In the genomic region with DNA sequence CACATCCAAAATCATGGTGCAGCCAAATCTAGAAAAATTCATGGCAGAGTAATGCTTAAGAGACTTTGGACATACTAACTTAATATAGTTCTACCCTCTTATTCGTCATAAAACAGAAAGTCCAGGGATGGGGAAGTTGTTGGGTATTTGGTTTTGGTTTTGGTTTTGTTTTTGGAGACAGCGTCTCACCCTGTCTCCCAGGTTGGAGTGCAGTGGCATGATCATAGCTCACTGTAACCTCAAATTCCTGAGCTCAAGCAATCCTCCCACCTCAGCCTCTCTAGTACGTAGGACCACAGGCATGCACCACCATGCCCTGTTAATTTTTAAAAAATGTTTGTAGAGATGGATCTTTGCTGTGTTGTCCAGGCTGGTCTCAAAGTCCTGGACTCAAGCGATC, we compare ENCODE assay signal across 11 cellular contexts.
DNase-seq lines count a peak whose midpoint lies in the region; ATAC-seq and TF ChIP-seq lines count a peak whose summit lies in the region.
"Had no signal": no experiment of that assay in that cellular context is flagged by ENCODE, and none has a peak within 500 bp of the region (broad histone marks: within the 10 kb centered on the region; RNA-seq: fewer than 3 reads in every experiment).

No MANE protein-coding gene starts in this region.

- H3K27me3 ChIP-seq in trophoblast cell (ENCODE audit: insufficient read depth, low read length), result no peaks in the 10 kb centered on the region
- H3K27me3 ChIP-seq in stomach, result no peaks in the 10 kb centered on the region
- peaks cover 13% of the 10 kb centered on the region for H3K27me3 ChIP-seq in left ventricle myocardium inferior (ENCODE audit: low read depth)
- H3K27me3 ChIP-seq: right atrium auricular region had no signal

- no peak overlapping the region for H2AK5ac ChIP-seq in trophoblast cell (ENCODE audit: low read length)

- no peak overlapping the region for H4K8ac ChIP-seq in trophoblast cell (ENCODE audit: low read depth, low read length)

- peaks cover 0 to 3% (median 2%) of the 10 kb centered on the region in 4 donors for H3K4me1 Mint-ChIP-seq in naive thymus-derived CD8-positive, alpha-beta T cell

- H3K27ac Mint-ChIP-seq in naive thymus-derived CD8-positive, alpha-beta T cell, result peak overlapping the region in 1 of 10 donors; percentile 41
- H3K27ac Mint-ChIP-seq: stimulated activated naive CD8-positive, alpha-beta T cell treated with anti-CD3 and anti-CD28 coated beads, Interleukin-15, Interleukin-2, amounts not matched to agents 100 ng/mL and 50 ng/mL, for 24 hours had no signal

- no peak overlapping the region for H2BK5ac ChIP-seq in trophoblast cell (ENCODE audit: low read depth, low read length, poor library complexity)

- H4K91ac ChIP-seq in trophoblast cell (ENCODE audit: low read depth, low read length), result no peak overlapping the region

- TF ChIP-seq EP300 in stomach (IDR thresholded peaks at IDR 0.05), result no peak

- no peak overlapping the region for H3K18ac ChIP-seq in trophoblast cell (ENCODE audit: low read length)

- H3K9ac ChIP-seq in trophoblast cell (ENCODE audit: low read length), result no peak overlapping the region

- H3K4me3 ChIP-seq in trophoblast cell (ENCODE audit: low read depth, low read length) (no peak overlapping the region), stomach (no peak overlapping the region), left ventricle myocardium inferior (no peak overlapping the region)
- H3K4me3 ChIP-seq: right atrium auricular region had no signal

- H3K4ac ChIP-seq in trophoblast cell (ENCODE audit: low read depth, low read length), result no peak overlapping the region

- TF ChIP-seq CTCF in stomach (IDR thresholded peaks at IDR 0.05) (no peak), left ventricle myocardium inferior (IDR thresholded peaks at IDR 0.05; ENCODE audit: borderline replicate concordance) (no peak)

- no peak overlapping the region for H2AFZ ChIP-seq in trophoblast cell (ENCODE audit: insufficient read depth, low read length, poor library complexity)

- H3K79me1 ChIP-seq in trophoblast cell (ENCODE audit: low read length), result no peaks in the 10 kb centered on the region

- H3K27ac ChIP-seq in trophoblast cell (ENCODE audit: low read depth, low read length), result no peak overlapping the region
- H3K27ac ChIP-seq in stomach, result no peak overlapping the region
- H3K27ac ChIP-seq in left ventricle myocardium inferior (replicated peaks), result no peak overlapping the region
- H3K27ac ChIP-seq: right atrium auricular region had no signal

- H3K23ac ChIP-seq in trophoblast cell (ENCODE audit: low read length), result no peak overlapping the region

- H3K9me3 Mint-ChIP-seq in naive thymus-derived CD8-positive, alpha-beta T cell, result peaks cover 0 to 21% (median 4%) of the 10 kb centered on the region in 9 donors

- POLR2A ChIA-PET in naive thymus-derived CD8-positive, alpha-beta T cell (lab: Charles Lee), result no interaction called here

- whole genome bisulfite sequencing in trophoblast cell (ENCODE audit: extremely low coverage, insufficient coverage, insufficient read length), result no CpG with 5 or more reads among the region's 4 CpGs
- WGBS in stomach, 5 donors, result 72 to 77% (median 74%) methylated on average over 4 of the region's 4 CpGs

- no peak overlapping the region for H4K12ac ChIP-seq in trophoblast cell (ENCODE audit: low read depth, low read length)

- intact Hi-C loops in stomach (cut with DNase I; ENCODE audit: low total_unique reads) (no loop called here), left ventricle myocardium inferior (cut with micrococcal nuclease) (no loop called here)

- no peak overlapping the region for H2BK12ac ChIP-seq in trophoblast cell (ENCODE audit: low read length)

- H3K36me3 Mint-ChIP-seq in naive thymus-derived CD8-positive, alpha-beta T cell, result peaks cover 0 to 4% (median 0%) of the 10 kb centered on the region in 3 donors

- DNase-seq in NOMO-1 treated with DMSO at 0.1 percent for 48 hours (lab: John Stamatoyannopoulos, UW; ENCODE audit: unreplicated experiment), result peak; percentile 51
- peak; percentile 50 to 67 for DNase-seq in trophoblast cell
- DNase-seq in naive thymus-derived CD8-positive, alpha-beta T cell, result no peak
- no peak for DNase-seq in stomach
- no peak for DNase-seq in left ventricle myocardium inferior
- DNase-seq: cortex of kidney had no signal

- H3K4me1 ChIP-seq in trophoblast cell (ENCODE audit: control insufficient read depth in 1 of 2, insufficient read depth in 2 of 2, low read length in 2 of 2), result no peaks in the 10 kb centered on the region
- no peaks in the 10 kb centered on the region for H3K4me1 ChIP-seq in stomach
- no peaks in the 10 kb centered on the region for H3K4me1 ChIP-seq in left ventricle myocardium inferior
- H3K4me1 ChIP-seq: right atrium auricular region had no signal

- H3K36me3 ChIP-seq in trophoblast cell (ENCODE audit: control insufficient read depth in 1 of 2, insufficient read depth in 2 of 2, low read length in 2 of 2) (no peaks in the 10 kb centered on the region), stomach (no peaks in the 10 kb centered on the region), left ventricle myocardium inferior (no peaks in the 10 kb centered on the region)
- H3K36me3 ChIP-seq: right atrium auricular region had no signal

- H3K14ac ChIP-seq in trophoblast cell (ENCODE audit: low read length), result no peak overlapping the region

- TF ChIP-seq POLR2A in stomach (IDR thresholded peaks at IDR 0.05), result no peak

- peak; percentile 74 for ATAC-seq in GM19351 (IDR thresholded peaks at IDR 0.05; ENCODE audit: unreplicated experiment)
- peak; percentile 79 for ATAC-seq in HG02885 (IDR thresholded peaks at IDR 0.05; ENCODE audit: poor library complexity, unreplicated experiment)
- no peak for ATAC-seq in naive thymus-derived CD8-positive, alpha-beta T cell
- ATAC-seq in HG03571 (IDR thresholded peaks at IDR 0.05; ENCODE audit: unreplicated experiment), result no peak

- H2BK120ac ChIP-seq in trophoblast cell (ENCODE audit: insufficient read depth, low read length, poor library complexity), result no peak overlapping the region

- peaks cover 4% of the 10 kb centered on the region for H3K9me3 ChIP-seq in trophoblast cell (ENCODE audit: insufficient read depth, low read depth, low read length)
- peaks cover 0 to 12% (median 2%) of the 10 kb centered on the region in 4 donors for H3K9me3 ChIP-seq in stomach
- H3K9me3 ChIP-seq in left ventricle myocardium inferior (replicated peaks), result peaks cover 11% of the 10 kb centered on the region

- no peaks in the 10 kb centered on the region for H3K79me2 ChIP-seq in trophoblast cell (ENCODE audit: control insufficient read depth, insufficient read depth, low read length, poor library complexity)

- no peak overlapping the region for H3K4me2 ChIP-seq in trophoblast cell (ENCODE audit: low read length)

- no peak overlapping the region for H3K4me3 Mint-ChIP-seq in naive thymus-derived CD8-positive, alpha-beta T cell
- H3K4me3 Mint-ChIP-seq: stimulated activated naive CD8-positive, alpha-beta T cell treated with anti-CD3 and anti-CD28 coated beads, Interleukin-15, Interleukin-2, amounts not matched to agents 100 ng/mL and 50 ng/mL, for 24 hours had no signal

- no peaks in the 10 kb centered on the region for H3K27me3 Mint-ChIP-seq in naive thymus-derived CD8-positive, alpha-beta T cell
- H3K27me3 Mint-ChIP-seq: stimulated activated naive CD8-positive, alpha-beta T cell treated with anti-CD3 and anti-CD28 coated beads, Interleukin-15, Interleukin-2, amounts not matched to agents 100 ng/mL and 50 ng/mL, for 24 hours had no signal

Comparison
In these comparisons a context has a peak if more than half of its experiments do, and no peak if none do; other contexts are left out.
1. ATAC-seq: peak in GM19351 (single experiment) and HG02885 (single experiment); none in naive thymus-derived CD8-positive, alpha-beta T cell (0 of 2) and HG03571 (single experiment).
2. DNase-seq: peak in NOMO-1 treated with DMSO at 0.1 percent for 48 hours (single experiment) and trophoblast cell (2 of 2); none in naive thymus-derived CD8-positive, alpha-beta T cell (0 of 10), stomach (single experiment) and left ventricle myocardium inferior (single experiment).